In the genomic region with DNA sequence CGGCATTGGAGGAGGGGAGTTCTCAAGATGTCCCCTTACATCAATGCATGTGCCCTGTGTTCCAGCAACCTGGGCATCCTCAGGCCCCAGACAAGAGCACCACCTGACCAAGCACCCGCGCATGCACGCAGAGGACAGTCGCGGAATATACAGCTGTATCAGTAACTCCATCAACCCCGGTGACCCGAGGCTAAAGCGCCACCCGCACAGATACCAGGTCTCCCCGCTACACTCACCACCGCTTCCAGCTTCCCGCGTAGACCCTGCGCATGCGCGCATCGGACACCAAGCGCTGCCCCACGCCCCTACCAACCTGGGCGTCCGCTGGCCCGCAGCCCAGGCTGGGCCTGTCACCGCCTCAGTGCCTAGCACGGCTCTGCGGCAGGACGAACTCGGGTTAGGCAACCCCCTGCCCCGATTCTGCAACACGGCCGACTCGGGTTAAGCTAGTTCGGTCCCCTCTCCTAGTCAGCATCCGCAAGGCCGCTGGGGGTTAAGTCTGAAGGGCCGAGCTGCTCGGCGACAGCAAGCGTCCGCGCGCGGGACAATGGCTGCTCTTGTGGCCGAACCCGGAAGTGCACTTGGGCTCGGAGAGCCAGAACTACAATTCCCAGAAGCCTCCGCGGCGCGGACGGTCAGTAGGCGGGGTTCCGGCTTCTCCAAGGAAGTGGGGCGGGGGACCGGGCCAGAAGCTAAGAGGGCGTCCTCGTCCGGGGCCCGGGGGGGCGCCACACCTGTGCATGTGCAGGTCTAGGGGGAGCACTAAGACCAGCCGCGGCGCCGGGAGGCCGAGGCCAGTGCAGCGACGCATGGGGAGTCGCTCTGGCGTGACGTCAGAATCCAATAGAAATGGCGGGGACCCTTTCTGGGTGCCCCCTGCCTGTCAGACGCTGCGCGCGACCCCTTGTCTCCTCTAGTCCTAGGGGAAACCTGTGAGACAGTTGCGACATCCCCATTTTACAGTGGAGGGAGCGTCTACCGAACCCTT, we compare ENCODE assay signal across 1 cellular context.
A peak's percentile ranks its signal among the peaks of the same experiment; 100 is the strongest.
TF ChIP-seq lines count a peak whose summit lies in the region.

A gene (minus strand): TSS at position 561 of the 988 bp plus-strand sequence. CDS start 3,188 bp downstream, outside the sequence.

TF ChIP-seq in K562, 482 proteins besides CTCF, POLR2A, EP300 and RAD21 (continued from another document and continues in another):
- TF ChIP-seq ZNF431 (CRISPR knock-in tag; IDR thresholded peaks at IDR 0.05) (no peak), FOS (IDR thresholded peaks at IDR 0.05; ENCODE audit: extremely low read depth, insufficient read length) (no peak), TRIM24 (IDR thresholded peaks at IDR 0.05) (no peak), ZNF212 (CRISPR knock-in tag; IDR thresholded peaks at IDR 0.05) (no peak), CEBPB (tag; IDR thresholded peaks at IDR 0.05) (peak; percentile 83), ZNF282 (CRISPR knock-in tag; IDR thresholded peaks at IDR 0.05) (no peak), ZNF57 (CRISPR knock-in tag; IDR thresholded peaks at IDR 0.05) (no peak), SRSF7 (optimal IDR thresholded peaks at IDR 0.05; ENCODE audit: low read depth, low read length) (no peak), MAFK (IDR thresholded peaks at IDR 0.05; ENCODE audit: low read length) (no peak), ELF4 (CRISPR knock-in tag; IDR thresholded peaks at IDR 0.05) (peak; percentile 69), ZNF436 (CRISPR knock-in tag; IDR thresholded peaks at IDR 0.05) (no peak), NR2F6 (CRISPR knock-in tag; IDR thresholded peaks at IDR 0.05) (no peak), ETV6 (IDR thresholded peaks at IDR 0.05; ENCODE audit: borderline replicate concordance in 1 of 2, low read depth in 2 of 2, low read length in 1 of 2) (no peak), ETV6 (CRISPR knock-in tag; IDR thresholded peaks at IDR 0.05; ENCODE audit: borderline replicate concordance) (no peak), ETV1 (tag; conservative IDR thresholded peaks at IDR 0.05; ENCODE audit: low read depth) (peak; percentile 72), GTF2F1 (IDR thresholded peaks at IDR 0.05; ENCODE audit: low read depth, low read length) (no peak), XRCC4 (IDR thresholded peaks at IDR 0.05; ENCODE audit: extremely low read depth, insufficient read depth, insufficient read length) (no peak), FOXK2 (conservative IDR thresholded peaks at IDR 0.05 in 1 of 2, IDR thresholded peaks at IDR 0.05 in 1 of 2; ENCODE audit: low read depth in 2 of 2) (no peak; a peak in 2 of 4 replicates), DPF2 (IDR thresholded peaks at IDR 0.05) (peak; percentile 57), TAF7 (tag; IDR thresholded peaks at IDR 0.05) (peak; percentile 86), HDAC6 (IDR thresholded peaks at IDR 0.05; ENCODE audit: low read depth, low read length) (no peak), ZNF12 (CRISPR knock-in tag; IDR thresholded peaks at IDR 0.05) (0 out of 2 replicates have a peak, but pooled peaks have one; percentile 24), ZKSCAN1 (IDR thresholded peaks at IDR 0.05; ENCODE audit: low read depth, low read length) (no peak), FOXA3 (CRISPR knock-in tag; conservative IDR thresholded peaks at IDR 0.05 in 1 of 2, IDR thresholded peaks at IDR 0.05 in 1 of 2) (no peak; a peak in 1 of 4 replicates), ADNP (tag; IDR thresholded peaks at IDR 0.05) (no peak), BRF1 (IDR thresholded peaks at IDR 0.05; ENCODE audit: borderline replicate concordance, extremely low read depth, insufficient read length) (no peak), SMAD1 (IDR thresholded peaks at IDR 0.05; ENCODE audit: low read depth, low read length, partially characterized antibody) (peak; percentile 40), TCF7 (IDR thresholded peaks at IDR 0.05; ENCODE audit: borderline replicate concordance) (peak; percentile 48; the same call in 1 of the 2 replicates), MCM7 (IDR thresholded peaks at IDR 0.05) (no peak), RBFOX2 (IDR thresholded peaks at IDR 0.05; ENCODE audit: low read depth, low read length) (peak; percentile 94), HNRNPLL (IDR thresholded peaks at IDR 0.05; ENCODE audit: low read depth, low read length, poor library complexity, severe bottlenecking) (peak; percentile 30), TEAD1 (CRISPR knock-in tag; IDR thresholded peaks at IDR 0.05) (peak in 1 of 2 experiments; percentile 92; a peak in 2 of 4 replicates), RFX5 (IDR thresholded peaks at IDR 0.05; ENCODE audit: low read depth, low read length) (no peak), MTA1 (IDR thresholded peaks at IDR 0.05; ENCODE audit: borderline replicate concordance) (peak; percentile 98)
- TF ChIP-seq, protein P1, sequence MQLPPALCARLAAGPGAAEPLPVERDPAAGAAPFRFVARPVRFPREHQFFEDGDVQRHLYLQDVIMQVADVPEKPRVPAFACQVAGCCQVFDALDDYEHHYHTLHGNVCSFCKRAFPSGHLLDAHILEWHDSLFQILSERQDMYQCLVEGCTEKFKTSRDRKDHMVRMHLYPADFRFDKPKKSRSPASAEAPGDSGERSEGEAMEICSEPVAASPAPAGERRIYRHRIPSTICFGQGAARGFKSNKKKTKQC (CRISPR knock-in tag; IDR thresholded peaks at IDR 0.05): peak; percentile 54
- TF ChIP-seq, protein P2, sequence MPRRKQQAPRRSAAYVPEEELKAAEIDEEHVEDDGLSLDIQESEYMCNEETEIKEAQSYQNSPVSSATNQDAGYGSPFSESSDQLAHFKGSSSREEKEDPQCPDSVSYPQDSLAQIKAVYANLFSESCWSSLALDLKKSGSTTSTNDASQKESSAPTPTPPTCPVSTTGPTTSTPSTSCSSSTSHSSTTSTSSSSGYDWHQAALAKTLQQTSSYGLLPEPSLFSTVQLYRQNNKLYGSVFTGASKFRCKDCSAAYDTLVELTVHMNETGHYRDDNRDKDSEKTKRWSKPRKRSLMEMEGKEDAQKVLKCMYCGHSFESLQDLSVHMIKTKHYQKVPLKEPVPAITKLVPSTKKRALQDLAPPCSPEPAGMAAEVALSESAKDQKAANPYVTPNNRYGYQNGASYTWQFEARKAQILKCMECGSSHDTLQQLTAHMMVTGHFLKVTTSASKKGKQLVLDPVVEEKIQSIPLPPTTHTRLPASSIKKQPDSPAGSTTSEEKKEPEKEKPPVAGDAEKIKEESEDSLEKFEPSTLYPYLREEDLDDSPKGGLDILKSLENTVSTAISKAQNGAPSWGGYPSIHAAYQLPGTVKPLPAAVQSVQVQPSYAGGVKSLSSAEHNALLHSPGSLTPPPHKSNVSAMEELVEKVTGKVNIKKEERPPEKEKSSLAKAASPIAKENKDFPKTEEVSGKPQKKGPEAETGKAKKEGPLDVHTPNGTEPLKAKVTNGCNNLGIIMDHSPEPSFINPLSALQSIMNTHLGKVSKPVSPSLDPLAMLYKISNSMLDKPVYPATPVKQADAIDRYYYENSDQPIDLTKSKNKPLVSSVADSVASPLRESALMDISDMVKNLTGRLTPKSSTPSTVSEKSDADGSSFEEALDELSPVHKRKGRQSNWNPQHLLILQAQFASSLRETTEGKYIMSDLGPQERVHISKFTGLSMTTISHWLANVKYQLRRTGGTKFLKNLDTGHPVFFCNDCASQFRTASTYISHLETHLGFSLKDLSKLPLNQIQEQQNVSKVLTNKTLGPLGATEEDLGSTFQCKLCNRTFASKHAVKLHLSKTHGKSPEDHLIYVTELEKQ (CRISPR knock-in tag; IDR thresholded peaks at IDR 0.05): no peak
- TF ChIP-seq, protein P3, sequence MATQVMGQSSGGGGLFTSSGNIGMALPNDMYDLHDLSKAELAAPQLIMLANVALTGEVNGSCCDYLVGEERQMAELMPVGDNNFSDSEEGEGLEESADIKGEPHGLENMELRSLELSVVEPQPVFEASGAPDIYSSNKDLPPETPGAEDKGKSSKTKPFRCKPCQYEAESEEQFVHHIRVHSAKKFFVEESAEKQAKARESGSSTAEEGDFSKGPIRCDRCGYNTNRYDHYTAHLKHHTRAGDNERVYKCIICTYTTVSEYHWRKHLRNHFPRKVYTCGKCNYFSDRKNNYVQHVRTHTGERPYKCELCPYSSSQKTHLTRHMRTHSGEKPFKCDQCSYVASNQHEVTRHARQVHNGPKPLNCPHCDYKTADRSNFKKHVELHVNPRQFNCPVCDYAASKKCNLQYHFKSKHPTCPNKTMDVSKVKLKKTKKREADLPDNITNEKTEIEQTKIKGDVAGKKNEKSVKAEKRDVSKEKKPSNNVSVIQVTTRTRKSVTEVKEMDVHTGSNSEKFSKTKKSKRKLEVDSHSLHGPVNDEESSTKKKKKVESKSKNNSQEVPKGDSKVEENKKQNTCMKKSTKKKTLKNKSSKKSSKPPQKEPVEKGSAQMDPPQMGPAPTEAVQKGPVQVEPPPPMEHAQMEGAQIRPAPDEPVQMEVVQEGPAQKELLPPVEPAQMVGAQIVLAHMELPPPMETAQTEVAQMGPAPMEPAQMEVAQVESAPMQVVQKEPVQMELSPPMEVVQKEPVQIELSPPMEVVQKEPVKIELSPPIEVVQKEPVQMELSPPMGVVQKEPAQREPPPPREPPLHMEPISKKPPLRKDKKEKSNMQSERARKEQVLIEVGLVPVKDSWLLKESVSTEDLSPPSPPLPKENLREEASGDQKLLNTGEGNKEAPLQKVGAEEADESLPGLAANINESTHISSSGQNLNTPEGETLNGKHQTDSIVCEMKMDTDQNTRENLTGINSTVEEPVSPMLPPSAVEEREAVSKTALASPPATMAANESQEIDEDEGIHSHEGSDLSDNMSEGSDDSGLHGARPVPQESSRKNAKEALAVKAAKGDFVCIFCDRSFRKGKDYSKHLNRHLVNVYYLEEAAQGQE (CRISPR knock-in tag; IDR thresholded peaks at IDR 0.05; ENCODE audit: low read depth): 0 out of 2 replicates have a peak, but pooled peaks have one; percentile 44
- TF ChIP-seq, protein P4, sequence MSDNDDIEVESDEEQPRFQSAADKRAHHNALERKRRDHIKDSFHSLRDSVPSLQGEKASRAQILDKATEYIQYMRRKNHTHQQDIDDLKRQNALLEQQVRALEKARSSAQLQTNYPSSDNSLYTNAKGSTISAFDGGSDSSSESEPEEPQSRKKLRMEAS (CRISPR knock-in tag; IDR thresholded peaks at IDR 0.05): peak; percentile 90
- TF ChIP-seq, protein P5, sequence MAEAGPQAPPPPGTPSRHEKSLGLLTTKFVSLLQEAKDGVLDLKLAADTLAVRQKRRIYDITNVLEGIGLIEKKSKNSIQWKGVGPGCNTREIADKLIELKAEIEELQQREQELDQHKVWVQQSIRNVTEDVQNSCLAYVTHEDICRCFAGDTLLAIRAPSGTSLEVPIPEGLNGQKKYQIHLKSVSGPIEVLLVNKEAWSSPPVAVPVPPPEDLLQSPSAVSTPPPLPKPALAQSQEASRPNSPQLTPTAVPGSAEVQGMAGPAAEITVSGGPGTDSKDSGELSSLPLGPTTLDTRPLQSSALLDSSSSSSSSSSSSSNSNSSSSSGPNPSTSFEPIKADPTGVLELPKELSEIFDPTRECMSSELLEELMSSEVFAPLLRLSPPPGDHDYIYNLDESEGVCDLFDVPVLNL (CRISPR knock-in tag; IDR thresholded peaks at IDR 0.05; ENCODE audit: low read depth): peak; percentile 87
- TF ChIP-seq, protein P6, sequence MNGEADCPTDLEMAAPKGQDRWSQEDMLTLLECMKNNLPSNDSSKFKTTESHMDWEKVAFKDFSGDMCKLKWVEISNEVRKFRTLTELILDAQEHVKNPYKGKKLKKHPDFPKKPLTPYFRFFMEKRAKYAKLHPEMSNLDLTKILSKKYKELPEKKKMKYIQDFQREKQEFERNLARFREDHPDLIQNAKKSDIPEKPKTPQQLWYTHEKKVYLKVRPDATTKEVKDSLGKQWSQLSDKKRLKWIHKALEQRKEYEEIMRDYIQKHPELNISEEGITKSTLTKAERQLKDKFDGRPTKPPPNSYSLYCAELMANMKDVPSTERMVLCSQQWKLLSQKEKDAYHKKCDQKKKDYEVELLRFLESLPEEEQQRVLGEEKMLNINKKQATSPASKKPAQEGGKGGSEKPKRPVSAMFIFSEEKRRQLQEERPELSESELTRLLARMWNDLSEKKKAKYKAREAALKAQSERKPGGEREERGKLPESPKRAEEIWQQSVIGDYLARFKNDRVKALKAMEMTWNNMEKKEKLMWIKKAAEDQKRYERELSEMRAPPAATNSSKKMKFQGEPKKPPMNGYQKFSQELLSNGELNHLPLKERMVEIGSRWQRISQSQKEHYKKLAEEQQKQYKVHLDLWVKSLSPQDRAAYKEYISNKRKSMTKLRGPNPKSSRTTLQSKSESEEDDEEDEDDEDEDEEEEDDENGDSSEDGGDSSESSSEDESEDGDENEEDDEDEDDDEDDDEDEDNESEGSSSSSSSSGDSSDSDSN (IDR thresholded peaks at IDR 0.05; ENCODE audit: borderline replicate concordance in 1 of 2, low read depth in 2 of 2, low read length in 2 of 2): no peak
- TF ChIP-seq, protein P7, sequence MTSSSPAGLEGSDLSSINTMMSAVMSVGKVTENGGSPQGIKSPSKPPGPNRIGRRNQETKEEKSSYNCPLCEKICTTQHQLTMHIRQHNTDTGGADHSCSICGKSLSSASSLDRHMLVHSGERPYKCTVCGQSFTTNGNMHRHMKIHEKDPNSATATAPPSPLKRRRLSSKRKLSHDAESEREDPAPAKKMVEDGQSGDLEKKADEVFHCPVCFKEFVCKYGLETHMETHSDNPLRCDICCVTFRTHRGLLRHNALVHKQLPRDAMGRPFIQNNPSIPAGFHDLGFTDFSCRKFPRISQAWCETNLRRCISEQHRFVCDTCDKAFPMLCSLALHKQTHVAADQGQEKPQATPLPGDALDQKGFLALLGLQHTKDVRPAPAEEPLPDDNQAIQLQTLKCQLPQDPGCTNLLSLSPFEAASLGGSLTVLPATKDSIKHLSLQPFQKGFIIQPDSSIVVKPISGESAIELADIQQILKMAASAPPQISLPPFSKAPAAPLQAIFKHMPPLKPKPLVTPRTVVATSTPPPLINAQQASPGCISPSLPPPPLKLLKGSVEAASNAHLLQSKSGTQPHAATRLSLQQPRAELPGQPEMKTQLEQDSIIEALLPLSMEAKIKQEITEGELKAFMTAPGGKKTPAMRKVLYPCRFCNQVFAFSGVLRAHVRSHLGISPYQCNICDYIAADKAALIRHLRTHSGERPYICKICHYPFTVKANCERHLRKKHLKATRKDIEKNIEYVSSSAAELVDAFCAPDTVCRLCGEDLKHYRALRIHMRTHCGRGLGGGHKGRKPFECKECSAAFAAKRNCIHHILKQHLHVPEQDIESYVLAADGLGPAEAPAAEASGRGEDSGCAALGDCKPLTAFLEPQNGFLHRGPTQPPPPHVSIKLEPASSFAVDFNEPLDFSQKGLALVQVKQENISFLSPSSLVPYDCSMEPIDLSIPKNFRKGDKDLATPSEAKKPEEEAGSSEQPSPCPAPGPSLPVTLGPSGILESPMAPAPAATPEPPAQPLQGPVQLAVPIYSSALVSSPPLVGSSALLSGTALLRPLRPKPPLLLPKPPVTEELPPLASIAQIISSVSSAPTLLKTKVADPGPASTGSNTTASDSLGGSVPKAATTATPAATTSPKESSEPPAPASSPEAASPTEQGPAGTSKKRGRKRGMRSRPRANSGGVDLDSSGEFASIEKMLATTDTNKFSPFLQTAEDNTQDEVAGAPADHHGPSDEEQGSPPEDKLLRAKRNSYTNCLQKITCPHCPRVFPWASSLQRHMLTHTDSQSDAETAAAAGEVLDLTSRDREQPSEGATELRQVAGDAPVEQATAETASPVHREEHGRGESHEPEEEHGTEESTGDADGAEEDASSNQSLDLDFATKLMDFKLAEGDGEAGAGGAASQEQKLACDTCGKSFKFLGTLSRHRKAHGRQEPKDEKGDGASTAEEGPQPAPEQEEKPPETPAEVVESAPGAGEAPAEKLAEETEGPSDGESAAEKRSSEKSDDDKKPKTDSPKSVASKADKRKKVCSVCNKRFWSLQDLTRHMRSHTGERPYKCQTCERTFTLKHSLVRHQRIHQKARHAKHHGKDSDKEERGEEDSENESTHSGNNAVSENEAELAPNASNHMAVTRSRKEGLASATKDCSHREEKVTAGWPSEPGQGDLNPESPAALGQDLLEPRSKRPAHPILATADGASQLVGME (CRISPR knock-in tag; IDR thresholded peaks at IDR 0.05): no peak
- TF ChIP-seq, protein P8, sequence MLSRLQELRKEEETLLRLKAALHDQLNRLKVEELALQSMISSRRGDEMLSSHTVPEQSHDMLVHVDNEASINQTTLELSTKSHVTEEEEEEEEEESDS (CRISPR knock-in tag; IDR thresholded peaks at IDR 0.05): no peak
